Comparison of ENCODE assay signal across 8 cellular contexts in genomic region chr9:93450817-93451761, GRCh38. TPM values are rescaled to one million over a fixed set of nuclear protein-coding genes. Genes with fewer than 3 reads are reported as not detected.
DNase-seq lines count a peak whose midpoint lies in the region; ATAC-seq lines count a peak whose summit lies in the region.

A gene with protein sequence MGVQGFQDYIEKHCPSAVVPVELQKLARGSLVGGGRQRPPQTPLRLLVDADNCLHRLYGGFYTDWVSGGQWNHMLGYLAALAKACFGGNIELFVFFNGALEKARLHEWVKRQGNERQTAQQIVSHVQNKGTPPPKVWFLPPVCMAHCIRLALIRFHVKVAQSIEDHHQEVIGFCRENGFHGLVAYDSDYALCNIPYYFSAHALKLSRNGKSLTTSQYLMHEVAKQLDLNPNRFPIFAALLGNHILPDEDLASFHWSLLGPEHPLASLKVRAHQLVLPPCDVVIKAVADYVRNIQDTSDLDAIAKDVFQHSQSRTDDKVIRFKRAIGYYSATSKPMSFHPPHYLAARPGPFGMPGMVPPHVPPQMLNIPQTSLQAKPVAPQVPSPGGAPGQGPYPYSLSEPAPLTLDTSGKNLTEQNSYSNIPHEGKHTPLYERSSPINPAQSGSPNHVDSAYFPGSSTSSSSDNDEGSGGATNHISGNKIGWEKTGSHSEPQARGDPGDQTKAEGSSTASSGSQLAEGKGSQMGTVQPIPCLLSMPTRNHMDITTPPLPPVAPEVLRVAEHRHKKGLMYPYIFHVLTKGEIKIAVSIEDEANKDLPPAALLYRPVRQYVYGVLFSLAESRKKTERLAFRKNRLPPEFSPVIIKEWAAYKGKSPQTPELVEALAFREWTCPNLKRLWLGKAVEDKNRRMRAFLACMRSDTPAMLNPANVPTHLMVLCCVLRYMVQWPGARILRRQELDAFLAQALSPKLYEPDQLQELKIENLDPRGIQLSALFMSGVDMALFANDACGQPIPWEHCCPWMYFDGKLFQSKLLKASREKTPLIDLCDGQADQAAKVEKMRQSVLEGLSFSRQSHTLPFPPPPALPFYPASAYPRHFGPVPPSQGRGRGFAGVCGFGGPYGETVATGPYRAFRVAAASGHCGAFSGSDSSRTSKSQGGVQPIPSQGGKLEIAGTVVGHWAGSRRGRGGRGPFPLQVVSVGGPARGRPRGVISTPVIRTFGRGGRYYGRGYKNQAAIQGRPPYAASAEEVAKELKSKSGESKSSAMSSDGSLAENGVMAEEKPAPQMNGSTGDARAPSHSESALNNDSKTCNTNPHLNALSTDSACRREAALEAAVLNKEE (plus strand): TSS chr9:93451685. CDS start chr9:93451916, 231 bp downstream.

- CTCF ChIA-PET in activated CD8-positive, alpha-beta memory T cell treated with anti-CD3 and anti-CD28 coated beads for 36 hours (lab: Charles Lee), result interaction anchor here (0.8 kb wide), 1 partner anchor 115 kb away, joined by 3 read pairs; no protein-coding TSS in a partner anchor

- H3K4me2 ChIP-seq in BLaER1 treated with 17β-estradiol and CSF1 and Interleukin-3, amounts not matched to agents 10 nM and 100 nM, result peak within 1 kb of the TSS; percentile 83 to 98 (median 95)

- ATAC-seq in GM19324 (IDR thresholded peaks at IDR 0.05; ENCODE audit: low FRiP score, unreplicated experiment), result peak; percentile 66
- peak; percentile 49 for ATAC-seq in HG03460 (IDR thresholded peaks at IDR 0.05; ENCODE audit: unreplicated experiment)
- peak; percentile 74 for ATAC-seq in effector memory CD8-positive, alpha-beta T cell (replicated peaks)
- ATAC-seq in memory B cell (ENCODE audit: low read depth), result peak; percentile 76

- no peaks in the 10 kb centered on the region for H3K9me3 ChIP-seq in BLaER1 treated with 17β-estradiol and CSF1 and Interleukin-3, amounts not matched to agents 10 nM and 100 nM (replicated peaks in 1 of 11)

- peaks cover 0 to 58% (median 23%) of the 10 kb centered on the region in 11 experiments; a peak in 13 of 22 replicates for H4K20me1 ChIP-seq in BLaER1 treated with 17β-estradiol and CSF1 and Interleukin-3, amounts not matched to agents 10 nM and 100 nM

- H3K27ac Mint-ChIP-seq in effector memory CD8-positive, alpha-beta T cell, result peak within 1 kb of the TSS; percentile 95 to 97
- H3K27ac Mint-ChIP-seq in memory B cell, result peak within 1 kb of the TSS; percentile 93

- peaks cover 25 to 46% of the 10 kb centered on the region in 2 donors for H3K4me1 Mint-ChIP-seq in effector memory CD8-positive, alpha-beta T cell (ENCODE audit: low read depth in 2 of 2)
- H3K4me1 Mint-ChIP-seq in memory B cell, result peaks cover 14% of the 10 kb centered on the region

- DNase-seq in NCI-H82 (lab: John Stamatoyannopoulos, UW) (peak; percentile 75), memory B cell (ENCODE audit: low spot score in 2 of 2) (peak; percentile 50 to 67)
- peak; percentile 52 to 63 (median 54) for DNase-seq in effector memory CD8-positive, alpha-beta T cell
- peak; percentile 51 for DNase-seq in stimulated activated CD8-positive, alpha-beta memory T cell treated with anti-CD3 and anti-CD28 coated beads, Interleukin-12 subunit alpha, Interleukin-12 subunit beta, amount 100 ng/mL, for 1 hour (ENCODE audit: low read depth)

- H3K4me3 ChIP-seq in BLaER1 treated with 17β-estradiol and CSF1 and Interleukin-3, amounts not matched to agents 10 nM and 100 nM, result peak within 1 kb of the TSS; percentile 86 to 100 (median 97)

- H3K9ac ChIP-seq in BLaER1 treated with 17β-estradiol and CSF1 and Interleukin-3, amounts not matched to agents 10 nM and 100 nM, result peak within 1 kb of the TSS; percentile 92 to 98 (median 97)

- POLR2A ChIA-PET in activated CD8-positive, alpha-beta memory T cell treated with anti-CD3 and anti-CD28 coated beads for 36 hours (lab: Charles Lee), result interaction anchor here (0.6 to 0.8 kb wide), 3 partner anchors 13 to 126 kb away, joined by 3 read pairs; no protein-coding TSS in a partner anchor

- H3K27me3 Mint-ChIP-seq in effector memory CD8-positive, alpha-beta T cell, result no peaks in the 10 kb centered on the region
- H3K27me3 Mint-ChIP-seq in memory B cell, result no peaks in the 10 kb centered on the region

- no peaks in the 10 kb centered on the region for H3K27me3 ChIP-seq in BLaER1 treated with 17β-estradiol and CSF1 and Interleukin-3, amounts not matched to agents 10 nM and 100 nM

- H3K36me3 Mint-ChIP-seq in effector memory CD8-positive, alpha-beta T cell (ENCODE audit: insufficient read depth), result peaks cover 57% of the 10 kb centered on the region
- H3K36me3 Mint-ChIP-seq in memory B cell, result peaks cover 13% of the 10 kb centered on the region

- peak within 1 kb of the TSS; percentile 93 to 97 (median 94) for H3K27ac ChIP-seq in BLaER1 treated with 17β-estradiol and CSF1 and Interleukin-3, amounts not matched to agents 10 nM and 100 nM

- peaks cover 37 to 60% (median 44%) of the 10 kb centered on the region in 11 experiments for H3K36me3 ChIP-seq in BLaER1 treated with 17β-estradiol and CSF1 and Interleukin-3, amounts not matched to agents 10 nM and 100 nM

- H3K4me3 Mint-ChIP-seq in effector memory CD8-positive, alpha-beta T cell, result peak within 1 kb of the TSS; percentile 89 to 90
- peak within 1 kb of the TSS; percentile 97 for H3K4me3 Mint-ChIP-seq in memory B cell

- peaks cover 26 to 42% (median 32%) of the 10 kb centered on the region in 10 experiments for H3K4me1 ChIP-seq in BLaER1 treated with 17β-estradiol and CSF1 and Interleukin-3, amounts not matched to agents 10 nM and 100 nM

- H3K9me3 Mint-ChIP-seq in effector memory CD8-positive, alpha-beta T cell, result no peaks in the 10 kb centered on the region
- no peaks in the 10 kb centered on the region for H3K9me3 Mint-ChIP-seq in memory B cell

RNA-seq across cellular contexts. Expression of the gene that starts here (rescaled TPM):
- 100 to 1,000 TPM; 143 to 145 TPM for total RNA-seq in activated CD8-positive, alpha-beta memory T cell treated with anti-CD3 and anti-CD28 coated beads for 36 hours

Comparison
In these comparisons a context has a peak if more than half of its experiments do, and no peak if none do; other contexts are left out.
1. Peak in every context shown above with its lines: DNase-seq, ATAC-seq, H3K4me3 ChIP-seq and H3K27ac ChIP-seq.